17 cellular contexts compared by ENCODE assay signal in the genomic region with DNA sequence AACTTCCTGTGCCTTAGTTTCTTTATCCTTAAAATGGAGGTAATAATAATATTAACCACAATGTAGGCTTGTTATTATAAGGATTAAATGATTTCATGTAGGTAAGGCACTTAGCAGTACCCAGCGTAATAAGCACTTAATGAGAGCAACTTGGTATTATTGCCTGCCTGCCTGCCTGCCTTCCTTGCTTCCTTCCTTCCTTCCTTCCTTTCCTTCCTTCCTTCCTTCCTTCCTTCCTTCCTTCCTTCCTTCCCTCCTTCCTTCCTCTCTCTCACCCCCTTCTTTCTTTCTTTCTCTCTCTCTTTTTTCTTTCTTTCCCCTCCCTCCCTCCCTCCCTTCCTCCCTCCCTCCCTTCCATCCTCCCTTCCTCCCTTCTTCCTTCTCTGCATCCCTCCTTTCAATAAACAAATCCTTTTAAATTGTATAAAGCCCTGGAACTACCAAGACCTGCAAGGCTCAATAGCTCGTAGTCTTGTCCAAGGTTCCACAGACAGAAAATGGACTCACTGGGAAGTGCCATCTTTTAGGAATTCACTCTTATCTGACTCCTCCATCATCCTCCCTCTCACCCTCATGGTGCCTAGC. TPM values are rescaled to one million over a fixed set of nuclear protein-coding genes. Genes with fewer than 3 reads are reported as not detected.
A peak's percentile ranks its signal among the peaks of the same experiment; 100 is the strongest.
DNase-seq lines count a peak whose midpoint lies in the region; ATAC-seq and TF ChIP-seq lines count a peak whose summit lies in the region.
"Had no signal": no experiment of that assay in that cellular context is flagged by ENCODE, and none has a peak within 500 bp of the region (broad histone marks: within the 10 kb centered on the region; RNA-seq: fewer than 3 reads in every experiment).

No MANE protein-coding gene starts in this region.

- peak overlapping the region; percentile 70 for H3K27ac Mint-ChIP-seq in Calu3 (ENCODE audit: unreplicated experiment)
- no peak overlapping the region for H3K27ac Mint-ChIP-seq in activated naive CD4-positive, alpha-beta T cell treated with anti-CD3 and anti-CD28 coated beads, Interleukin-2, amount 10 ng/mL, durations not matched to agents 7 days and 5 days
- H3K27ac Mint-ChIP-seq: IgD-negative memory B cell had no signal

- H3K27ac ChIP-seq in SK-N-MC (peak overlapping the region; percentile 95), right lobe of liver (peak overlapping the region in 2 of 3 donors; percentile 52 to 94), vagina (peak overlapping the region; percentile 81)

- no peak for ATAC-seq in right lobe of liver
- ATAC-seq in HG02884 (IDR thresholded peaks at IDR 0.05; ENCODE audit: unreplicated experiment): no peak
- ATAC-seq: GM12878 had no signal

- H3K27me3 ChIP-seq in right lobe of liver (no peaks in the 10 kb centered on the region), vagina (no peaks in the 10 kb centered on the region)
- H3K27me3 ChIP-seq: BE2C had no signal

- no TSS peak for BruUV-seq in Calu3 (replicated peaks; lab: Mats Ljungman, UMichigan)

- CTCF ChIA-PET in Calu3 (lab: Charles Lee): interaction anchor here (0.6 to 1.5 kb wide), 3 partner anchors 16 to 120 kb away, joined by 3 to 4 read pairs (median 4); no protein-coding TSS in a partner anchor
- CTCF ChIA-PET in activated naive CD4-positive, alpha-beta T cell treated with anti-CD3 and anti-CD28 coated beads, Interleukin-2, amount 10 ng/mL, durations not matched to agents 7 days and 5 days (lab: Charles Lee): no interaction called here

- TF ChIP-seq POLR2A in right lobe of liver (IDR thresholded peaks at IDR 0.05): no peak
- TF ChIP-seq POLR2A in vagina (IDR thresholded peaks at IDR 0.05): no peak

- H3K4me1 Mint-ChIP-seq in Calu3 (ENCODE audit: low read depth, unreplicated experiment): peaks cover 20% of the 10 kb centered on the region
- no peaks in the 10 kb centered on the region for H3K4me1 Mint-ChIP-seq in activated naive CD4-positive, alpha-beta T cell treated with anti-CD3 and anti-CD28 coated beads, Interleukin-2, amount 10 ng/mL, durations not matched to agents 7 days and 5 days
- H3K4me1 Mint-ChIP-seq: IgD-negative memory B cell had no signal

- DNase-seq in Calu3 (no peak), SK-N-MC (ENCODE audit: low read depth, low spot score) (peak; percentile 65), right lobe of liver (no peak), vagina (ENCODE audit: extremely low spot score in 2 of 2) (no peak), KG1 (lab: John Stamatoyannopoulos, UW) (no peak)
- no peak for DNase-seq in activated naive CD4-positive, alpha-beta T cell treated with anti-CD3 and anti-CD28 coated beads, Interleukin-2, amount 10 ng/mL, durations not matched to agents 7 days and 5 days
- DNase-seq: BE2C, DMS 273 treated with DMSO at 0.1 percent for 48 hours, GDM1, NCI-H187, NCI-H526 treated with DMSO at 0.1 percent for 48 hours, OCI-M1, RPMI8226 had no signal

- peaks cover 5% of the 10 kb centered on the region for H3K36me3 Mint-ChIP-seq in Calu3 (ENCODE audit: insufficient read depth, unreplicated experiment)
- H3K36me3 Mint-ChIP-seq in activated naive CD4-positive, alpha-beta T cell treated with anti-CD3 and anti-CD28 coated beads, Interleukin-2, amount 10 ng/mL, durations not matched to agents 7 days and 5 days: no peaks in the 10 kb centered on the region
- H3K36me3 Mint-ChIP-seq: IgD-negative memory B cell had no signal

- H3K9me3 ChIP-seq in SK-N-MC (ENCODE audit: low read depth, low read length) (no peaks in the 10 kb centered on the region), right lobe of liver (no peaks in the 10 kb centered on the region), vagina (no peaks in the 10 kb centered on the region)
- H3K9me3 ChIP-seq: BE2C had no signal

- H3K36me3 ChIP-seq in SK-N-MC (ENCODE audit: insufficient read depth, low read length) (no peaks in the 10 kb centered on the region), right lobe of liver (no peaks in the 10 kb centered on the region), vagina (no peaks in the 10 kb centered on the region)
- H3K36me3 ChIP-seq: BE2C had no signal

- H3K4me3 ChIP-seq in SK-N-MC (peak overlapping the region; percentile 48; the same call in 1 of the 2 replicates), right lobe of liver (no peak overlapping the region), vagina (no peak overlapping the region)
- H3K4me3 ChIP-seq: GM12878, GM23338 had no signal

- peak overlapping the region; percentile 57 for H3K9ac ChIP-seq in SK-N-MC (ENCODE audit: insufficient read length)

- intact Hi-C loops in Calu3 (cut with micrococcal nuclease; ENCODE audit: unreplicated experiment) (no loop called here), right lobe of liver (cut with DNase I) (no loop called here), vagina (cut with DNase I) (no loop called here)

- no peak overlapping the region for H3K4me3 Mint-ChIP-seq in Calu3 (ENCODE audit: low read depth, unreplicated experiment)
- no peak overlapping the region for H3K4me3 Mint-ChIP-seq in activated naive CD4-positive, alpha-beta T cell treated with anti-CD3 and anti-CD28 coated beads, Interleukin-2, amount 10 ng/mL, durations not matched to agents 7 days and 5 days
- H3K4me3 Mint-ChIP-seq: GM23338 had no signal

- no peaks in the 10 kb centered on the region for H3K9me3 Mint-ChIP-seq in Calu3 (ENCODE audit: low read depth, unreplicated experiment)
- no peaks in the 10 kb centered on the region for H3K9me3 Mint-ChIP-seq in activated naive CD4-positive, alpha-beta T cell treated with anti-CD3 and anti-CD28 coated beads, Interleukin-2, amount 10 ng/mL, durations not matched to agents 7 days and 5 days
- H3K9me3 Mint-ChIP-seq: GM23338, IgD-negative memory B cell had no signal

- TF ChIP-seq CTCF in Calu3 (IDR thresholded peaks at IDR 0.05; ENCODE audit: unreplicated experiment) (no peak), right lobe of liver (IDR thresholded peaks at IDR 0.05) (no peak), vagina (IDR thresholded peaks at IDR 0.05) (no peak)

- 74% methylated on average over 2 of the region's 2 CpGs for WGBS in right lobe of liver (ENCODE audit: insufficient coverage, low coverage, low lambda C conversion rate, missing lambda C conversion rate)

- H3K4me1 ChIP-seq in right lobe of liver (peaks cover 0 to 34% (median 3%) of the 10 kb centered on the region in 4 donors), vagina (peaks cover 8% of the 10 kb centered on the region)
- H3K4me1 ChIP-seq: BE2C had no signal

- H3K27me3 Mint-ChIP-seq in Calu3 (ENCODE audit: unreplicated experiment): no peaks in the 10 kb centered on the region
- H3K27me3 Mint-ChIP-seq in activated naive CD4-positive, alpha-beta T cell treated with anti-CD3 and anti-CD28 coated beads, Interleukin-2, amount 10 ng/mL, durations not matched to agents 7 days and 5 days: peaks cover 8% of the 10 kb centered on the region

RNA-seq across cellular contexts. Expression of a gene that starts 20.7 kb away (rescaled TPM):
- 9.1 and 12.3 TPM in 2 replicates for total RNA-seq in Calu3 (2022)
- total RNA-seq in right lobe of liver: 10 to 100 TPM; 21.9 to 58.6 (median 52.7) TPM
- 262 TPM for total RNA-seq in vagina
